In the genomic region with DNA sequence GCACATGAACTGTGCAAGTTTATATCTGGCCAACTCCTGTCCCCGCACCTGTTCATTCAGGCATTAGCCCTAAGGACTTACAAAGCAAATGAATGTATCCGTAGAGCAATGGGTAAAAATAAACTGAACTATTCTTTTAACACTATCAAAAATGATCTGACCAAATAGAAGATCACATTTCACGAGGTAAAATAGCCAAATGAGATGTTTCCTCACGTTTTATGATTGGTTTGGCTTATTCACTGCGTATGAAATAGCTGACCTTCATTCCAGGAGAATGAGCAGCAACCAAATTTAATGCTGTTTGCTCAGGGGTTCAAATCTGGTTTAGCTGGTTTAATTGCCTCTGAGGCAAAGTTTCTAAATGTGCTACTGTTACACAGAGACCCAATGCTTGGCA, we compare ENCODE assay signal across 14 cellular contexts.
DNase-seq lines count a peak whose midpoint lies in the region; ATAC-seq and TF ChIP-seq lines count a peak whose summit lies in the region.
"Had no signal": no experiment of that assay in that cellular context is flagged by ENCODE, and none has a peak within 500 bp of the region (broad histone marks: within the 10 kb centered on the region; RNA-seq: fewer than 3 reads in every experiment).

No MANE protein-coding gene starts in this region.

- H3K4me1 ChIP-seq in HEK293 (ENCODE audit: control insufficient read depth, insufficient read depth, low read length) (peaks cover 4% of the 10 kb centered on the region; the same call in 1 of the 2 replicates), prostate gland (replicated peaks) (peaks cover 5% of the 10 kb centered on the region)

- DNase-seq in NCI-H2196 treated with DMSO at 0.1 percent for 48 hours (lab: John Stamatoyannopoulos, UW; ENCODE audit: unreplicated experiment): peak; percentile 55
- peak; percentile 82 for DNase-seq in prostate gland (ENCODE audit: low spot score)
- no peak for DNase-seq in putamen (ENCODE audit: low spot score)
- DNase-seq in NCI-H2227 (lab: John Stamatoyannopoulos, UW; ENCODE audit: unreplicated experiment): no peak
- DNase-seq in DMS53 treated with DMSO at 0.1 percent for 48 hours (lab: John Stamatoyannopoulos, UW; ENCODE audit: unreplicated experiment): no peak
- DNase-seq: hippocampal formation, left cardiac atrium, NCI-H1436 treated with DMSO at 0.1 percent for 48 hours, NCI-H510A treated with DMSO at 0.1 percent for 48 hours had no signal

- TF ChIP-seq CTCF in HEK293 (tag by site-specific recombination; IDR thresholded peaks at IDR 0.05) (no peak), prostate gland (IDR thresholded peaks at IDR 0.05) (no peak)

- H3K27ac ChIP-seq in HEK293 (ENCODE audit: extremely low read depth, low read depth, low read length) (no peak overlapping the region), prostate gland (peak overlapping the region; percentile 46 to 51)
- H3K27ac ChIP-seq: ascending aorta, HL-60, KMS-11 had no signal

- TF ChIP-seq POLR2A in prostate gland (IDR thresholded peaks at IDR 0.05): no peak

- H3K9me3 ChIP-seq in HEK293 (ENCODE audit: control insufficient read depth, insufficient read depth, low read depth, low read length) (no peaks in the 10 kb centered on the region), prostate gland (no peaks in the 10 kb centered on the region)
- H3K9me3 ChIP-seq: ascending aorta had no signal

- POLR2A ChIA-PET in HEK293 (lab: Yijun Ruan, JAX): no interaction called here

- no peaks in the 10 kb centered on the region for H3K27me3 ChIP-seq in prostate gland (replicated peaks; ENCODE audit: insufficient read depth)
- H3K27me3 ChIP-seq: ascending aorta had no signal

- CTCF ChIA-PET in HEK293 (lab: Yijun Ruan, JAX): interaction anchor here (0.6 to 1.4 kb wide), 3 partner anchors 47 to 1702 kb away, joined by 4 to 7 read pairs (median 4); no protein-coding TSS in a partner anchor

- ATAC-seq in esophagus mucosa: peak; percentile 65
- ATAC-seq: left cardiac atrium had no signal

- 23% methylated on average over 5 of the region's 5 CpGs for WGBS in prostate gland

- H3K36me3 ChIP-seq in HEK293 (ENCODE audit: control insufficient read depth in 2 of 2, insufficient read depth in 1 of 2, low read length in 2 of 2): no peaks in the 10 kb centered on the region
- no peaks in the 10 kb centered on the region for H3K36me3 ChIP-seq in prostate gland
- H3K36me3 ChIP-seq: ascending aorta had no signal

- intact Hi-C loops in prostate gland (cut with DNase I): no loop called here

- no peak overlapping the region for H3K4me3 ChIP-seq in HEK293 (ENCODE audit: low read depth, low read length)
- no peak overlapping the region for H3K4me3 ChIP-seq in prostate gland
- H3K4me3 ChIP-seq: ascending aorta had no signal

TF ChIP-seq in HEK293, 187 proteins besides CTCF, POLR2A, EP300 and RAD21 (continues in another document):
- TF ChIP-seq ZNF426 (tag by site-specific recombination; IDR thresholded peaks at IDR 0.05) (no peak), ZNF600 (tag by site-specific recombination; IDR thresholded peaks at IDR 0.05) (no peak), ZNF132 (tag by site-specific recombination; IDR thresholded peaks at IDR 0.05; ENCODE audit: borderline replicate concordance) (no peak), HOXD13 (CRISPR knock-in tag; IDR thresholded peaks at IDR 0.05; ENCODE audit: borderline replicate concordance) (no peak), ZNF114 (tag by site-specific recombination; IDR thresholded peaks at IDR 0.05) (no peak), ZSCAN30 (tag by site-specific recombination; IDR thresholded peaks at IDR 0.05) (no peak), ZNF837 (tag by site-specific recombination; IDR thresholded peaks at IDR 0.05) (no peak), EGR2 (tag by site-specific recombination; IDR thresholded peaks at IDR 0.05; ENCODE audit: low read depth) (no peak), ZNF776 (tag by site-specific recombination; IDR thresholded peaks at IDR 0.05; ENCODE audit: borderline replicate concordance) (no peak), ZNF423 (tag by site-specific recombination; IDR thresholded peaks at IDR 0.05) (no peak), ZNF558 (tag by site-specific recombination; IDR thresholded peaks at IDR 0.05) (no peak), ZNF274 (IDR thresholded peaks at IDR 0.05; ENCODE audit: low read length) (no peak), ZNF274 (tag by site-specific recombination; IDR thresholded peaks at IDR 0.05; ENCODE audit: borderline replicate concordance) (no peak), ZNF626 (tag by site-specific recombination; IDR thresholded peaks at IDR 0.05) (no peak), ZNF391 (tag by site-specific recombination; IDR thresholded peaks at IDR 0.05; ENCODE audit: borderline replicate concordance, low read depth) (no peak), ZNF221 (tag by site-specific recombination; IDR thresholded peaks at IDR 0.05; ENCODE audit: borderline replicate concordance) (no peak), ZNF707 (tag by site-specific recombination; IDR thresholded peaks at IDR 0.05) (no peak), SALL2 (tag by site-specific recombination; IDR thresholded peaks at IDR 0.05; ENCODE audit: borderline replicate concordance) (no peak), ZNF560 (tag by site-specific recombination; IDR thresholded peaks at IDR 0.05; ENCODE audit: borderline replicate concordance) (no peak), ZNF121 (tag by site-specific recombination; IDR thresholded peaks at IDR 0.05) (no peak), ZNF157 (tag by site-specific recombination; IDR thresholded peaks at IDR 0.05) (no peak), YY1 (tag by site-specific recombination; IDR thresholded peaks at IDR 0.05) (no peak), ZNF561 (tag by site-specific recombination; IDR thresholded peaks at IDR 0.05; ENCODE audit: borderline replicate concordance) (0 out of 2 replicates have a peak, but pooled peaks have one; percentile 36), ZNF521 (tag by site-specific recombination; IDR thresholded peaks at IDR 0.05) (no peak)
- TF ChIP-seq, protein P1, sequence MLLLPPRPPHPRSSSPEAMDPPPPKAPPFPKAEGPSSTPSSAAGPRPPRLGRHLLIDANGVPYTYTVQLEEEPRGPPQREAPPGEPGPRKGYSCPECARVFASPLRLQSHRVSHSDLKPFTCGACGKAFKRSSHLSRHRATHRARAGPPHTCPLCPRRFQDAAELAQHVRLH (tag by site-specific recombination; IDR thresholded peaks at IDR 0.05): 0 out of 2 replicates have a peak, but pooled peaks have one; percentile 21
- TF ChIP-seq, protein P2, sequence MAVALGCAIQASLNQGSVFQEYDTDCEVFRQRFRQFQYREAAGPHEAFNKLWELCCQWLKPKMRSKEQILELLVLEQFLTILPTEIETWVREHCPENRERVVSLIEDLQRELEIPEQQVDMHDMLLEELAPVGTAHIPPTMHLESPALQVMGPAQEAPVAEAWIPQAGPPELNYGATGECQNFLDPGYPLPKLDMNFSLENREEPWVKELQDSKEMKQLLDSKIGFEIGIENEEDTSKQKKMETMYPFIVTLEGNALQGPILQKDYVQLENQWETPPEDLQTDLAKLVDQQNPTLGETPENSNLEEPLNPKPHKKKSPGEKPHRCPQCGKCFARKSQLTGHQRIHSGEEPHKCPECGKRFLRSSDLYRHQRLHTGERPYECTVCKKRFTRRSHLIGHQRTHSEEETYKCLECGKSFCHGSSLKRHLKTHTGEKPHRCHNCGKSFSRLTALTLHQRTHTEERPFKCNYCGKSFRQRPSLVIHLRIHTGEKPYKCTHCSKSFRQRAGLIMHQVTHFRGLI (tag by site-specific recombination; IDR thresholded peaks at IDR 0.05): no peak
- TF ChIP-seq, protein P3, sequence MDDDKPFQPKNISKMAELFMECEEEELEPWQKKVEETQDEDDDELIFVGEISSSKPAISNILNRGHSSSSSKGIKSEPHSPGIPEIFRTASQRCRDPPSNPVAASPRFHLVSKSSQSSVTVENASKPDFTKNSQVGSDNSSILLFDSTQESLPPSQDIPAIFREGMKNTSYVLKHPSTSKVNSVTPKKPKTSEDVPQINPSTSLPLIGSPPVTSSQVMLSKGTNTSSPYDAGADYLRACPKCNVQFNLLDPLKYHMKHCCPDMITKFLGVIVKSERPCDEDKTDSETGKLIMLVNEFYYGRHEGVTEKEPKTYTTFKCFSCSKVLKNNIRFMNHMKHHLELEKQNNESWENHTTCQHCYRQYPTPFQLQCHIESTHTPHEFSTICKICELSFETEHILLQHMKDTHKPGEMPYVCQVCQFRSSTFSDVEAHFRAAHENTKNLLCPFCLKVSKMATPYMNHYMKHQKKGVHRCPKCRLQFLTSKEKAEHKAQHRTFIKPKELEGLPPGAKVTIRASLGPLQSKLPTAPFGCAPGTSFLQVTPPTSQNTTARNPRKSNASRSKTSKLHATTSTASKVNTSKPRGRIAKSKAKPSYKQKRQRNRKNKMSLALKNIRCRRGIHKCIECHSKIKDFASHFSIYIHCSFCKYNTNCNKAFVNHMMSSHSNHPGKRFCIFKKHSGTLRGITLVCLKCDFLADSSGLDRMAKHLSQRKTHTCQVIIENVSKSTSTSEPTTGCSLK (tag by site-specific recombination; IDR thresholded peaks at IDR 0.05): no peak
- TF ChIP-seq, protein P4, sequence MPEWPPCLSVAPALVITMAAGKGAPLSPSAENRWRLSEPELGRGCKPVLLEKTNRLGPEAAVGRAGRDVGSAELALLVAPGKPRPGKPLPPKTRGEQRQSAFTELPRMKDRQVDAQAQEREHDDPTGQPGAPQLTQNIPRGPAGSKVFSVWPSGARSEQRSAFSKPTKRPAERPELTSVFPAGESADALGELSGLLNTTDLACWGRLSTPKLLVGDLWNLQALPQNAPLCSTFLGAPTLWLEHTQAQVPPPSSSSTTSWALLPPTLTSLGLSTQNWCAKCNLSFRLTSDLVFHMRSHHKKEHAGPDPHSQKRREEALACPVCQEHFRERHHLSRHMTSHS (tag by site-specific recombination; IDR thresholded peaks at IDR 0.05): no peak
- TF ChIP-seq, protein P5, sequence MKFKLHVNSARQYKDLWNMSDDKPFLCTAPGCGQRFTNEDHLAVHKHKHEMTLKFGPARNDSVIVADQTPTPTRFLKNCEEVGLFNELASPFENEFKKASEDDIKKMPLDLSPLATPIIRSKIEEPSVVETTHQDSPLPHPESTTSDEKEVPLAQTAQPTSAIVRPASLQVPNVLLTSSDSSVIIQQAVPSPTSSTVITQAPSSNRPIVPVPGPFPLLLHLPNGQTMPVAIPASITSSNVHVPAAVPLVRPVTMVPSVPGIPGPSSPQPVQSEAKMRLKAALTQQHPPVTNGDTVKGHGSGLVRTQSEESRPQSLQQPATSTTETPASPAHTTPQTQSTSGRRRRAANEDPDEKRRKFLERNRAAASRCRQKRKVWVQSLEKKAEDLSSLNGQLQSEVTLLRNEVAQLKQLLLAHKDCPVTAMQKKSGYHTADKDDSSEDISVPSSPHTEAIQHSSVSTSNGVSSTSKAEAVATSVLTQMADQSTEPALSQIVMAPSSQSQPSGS (tag by site-specific recombination; IDR thresholded peaks at IDR 0.05; ENCODE audit: low read depth): no peak

Comparison
In these comparisons a context has a peak if more than half of its experiments do, and no peak if none do; other contexts are left out.
1. DNase-seq: peak in NCI-H2196 treated with DMSO at 0.1 percent for 48 hours (single experiment) and prostate gland (single experiment); none in putamen (single experiment), NCI-H2227 (single experiment) and DMS53 treated with DMSO at 0.1 percent for 48 hours (single experiment).